Comparison of ENCODE assay signal across 8 cellular contexts in the genomic region with DNA sequence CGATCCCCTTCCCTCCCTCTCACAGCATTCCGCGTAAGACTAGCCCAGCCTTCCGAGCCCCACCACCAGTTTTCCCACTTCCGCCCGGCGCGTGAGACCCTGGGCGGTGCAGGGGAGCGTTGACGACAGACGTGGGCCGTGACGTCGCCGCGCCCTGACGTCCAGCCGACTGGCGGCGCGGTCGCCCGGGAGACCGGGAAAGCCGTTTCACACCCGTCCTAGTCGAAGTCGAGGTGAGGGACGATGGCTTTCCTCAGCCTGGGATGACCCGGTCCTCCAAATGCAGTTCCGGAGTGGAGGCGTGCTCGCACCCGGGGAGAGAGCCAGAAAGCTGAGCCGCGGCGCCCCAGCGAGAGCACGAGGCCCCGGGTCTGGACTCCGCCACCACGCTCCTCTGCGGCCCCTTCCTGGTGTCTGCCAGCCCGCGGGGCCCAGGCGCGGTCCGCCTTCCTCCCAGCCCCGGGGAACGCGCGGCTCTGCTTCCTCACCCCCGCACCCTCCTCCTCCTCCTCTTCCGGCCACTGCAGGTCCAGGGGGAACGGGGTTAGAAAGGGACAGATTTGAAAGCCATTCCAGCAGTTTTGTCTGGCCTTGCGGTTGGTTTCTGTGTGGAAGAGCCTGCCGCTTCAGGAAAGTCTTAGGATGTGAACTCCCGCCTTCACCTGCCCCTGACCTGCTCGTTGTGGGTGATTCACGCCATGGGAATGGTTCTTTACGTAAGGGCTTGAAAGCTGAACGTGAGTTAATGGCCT. TPM values are rescaled to one million over a fixed set of nuclear protein-coding genes. Genes with fewer than 3 reads are reported as not detected.
DNase-seq lines count a peak whose midpoint lies in the region; ATAC-seq and TF ChIP-seq lines count a peak whose summit lies in the region.

Gene LEKR1, plus strand, starts transcription at position 210 of the 752 bp plus-strand sequence. CDS start 2,977 bp downstream, outside the sequence.

- peaks cover 25% of the 10 kb centered on the region for H3K4me1 ChIP-seq in RWPE2 (ENCODE audit: insufficient read depth, poor library complexity, severe bottlenecking)
- H3K4me1 ChIP-seq in stomach smooth muscle (ENCODE audit: control insufficient read depth, insufficient read depth, low read length), result peaks cover 5% of the 10 kb centered on the region

- no peaks in the 10 kb centered on the region for H3K9me3 ChIP-seq in RWPE2 (ENCODE audit: severe bottlenecking)
- H3K9me3 ChIP-seq in stomach smooth muscle (ENCODE audit: control insufficient read depth in 2 of 2, low read length in 2 of 2), result no peaks in the 10 kb centered on the region

- H3K9me3 Mint-ChIP-seq in neural crest cell, result no peaks in the 10 kb centered on the region

- H3K36me3 ChIP-seq in RWPE2 (ENCODE audit: low read depth) (no peaks in the 10 kb centered on the region), stomach smooth muscle (ENCODE audit: control insufficient read depth in 2 of 2, insufficient read depth in 2 of 2, low read length in 2 of 2) (no peaks in the 10 kb centered on the region)

- no peaks in the 10 kb centered on the region for H3K36me3 Mint-ChIP-seq in neural crest cell (ENCODE audit: low read depth)

- peak within 1 kb of the TSS; percentile 60 to 90 for H3K9ac ChIP-seq in stomach smooth muscle (ENCODE audit: low read length in 2 of 2)

- no peaks in the 10 kb centered on the region for H3K27me3 ChIP-seq in RWPE2 (ENCODE audit: insufficient read depth, poor library complexity, severe bottlenecking)
- no peaks in the 10 kb centered on the region for H3K27me3 ChIP-seq in stomach smooth muscle (ENCODE audit: control insufficient read depth in 1 of 2, insufficient read depth in 2 of 2, low read length in 2 of 2)

- H3K4me3 ChIP-seq in RWPE2 (ENCODE audit: severe bottlenecking) (peak within 1 kb of the TSS; percentile 41), foreskin fibroblast (ENCODE audit: low read depth in 1 of 2, low read length in 2 of 2) (peak within 1 kb of the TSS; percentile 65 to 75), stomach smooth muscle (ENCODE audit: low read length in 2 of 2) (peak within 1 kb of the TSS; percentile 85 to 93)

- peaks cover 23% of the 10 kb centered on the region for H3K4me1 Mint-ChIP-seq in neural crest cell

- TF ChIP-seq CTCF in RWPE2 (IDR thresholded peaks at IDR 0.05; ENCODE audit: poor library complexity, severe bottlenecking) (no peak), foreskin fibroblast (IDR thresholded peaks at IDR 0.05; ENCODE audit: low read depth, low read length) (no peak), neural crest cell (conservative IDR thresholded peaks at IDR 0.05) (no peak)

- H3K4me3 Mint-ChIP-seq in neural crest cell, result peak within 1 kb of the TSS; percentile 91

- DNase-seq in DMS153 (lab: John Stamatoyannopoulos, UW) (peak; percentile 76), HuH-7 (ENCODE audit: low spot score) (peak; percentile 77), RWPE2 (ENCODE audit: low spot score) (peak; percentile 89), activated gamma-delta T cell treated with Interleukin-2 at 50 U/mL for 16 hours (peak; percentile 57), foreskin fibroblast (peak; percentile 86 to 93), neural crest cell (ENCODE audit: low read depth, low spot score) (peak; percentile 70)

- H3K27ac ChIP-seq in RWPE2 (ENCODE audit: poor library complexity, severe bottlenecking) (peak within 1 kb of the TSS; percentile 99), stomach smooth muscle (ENCODE audit: low read length) (peak within 1 kb of the TSS; percentile 82)

- H3K27ac Mint-ChIP-seq in neural crest cell (ENCODE audit: unreplicated experiment), result peak within 1 kb of the TSS; percentile 97

- H3K27me3 Mint-ChIP-seq in neural crest cell (ENCODE audit: low read depth), result no peaks in the 10 kb centered on the region

- peak; percentile 93 for ATAC-seq in GM21515 (IDR thresholded peaks at IDR 0.05; ENCODE audit: unreplicated experiment)
- peak; percentile 81 for ATAC-seq in RWPE2 (ENCODE audit: low read depth)

RNA-seq across cellular contexts. Expression of gene LEKR1, which starts in this region (rescaled TPM):
- total RNA-seq in neural crest cell, result 1.1 and 1.8 TPM in 2 replicates

Comparison
In these comparisons a context has a peak if more than half of its experiments do, and no peak if none do; other contexts are left out.
1. Peak in every context shown above with its lines: DNase-seq, ATAC-seq, H3K4me3 ChIP-seq and H3K27ac ChIP-seq.